Comparison of ENCODE assay signal across 18 cellular contexts in the genomic region with DNA sequence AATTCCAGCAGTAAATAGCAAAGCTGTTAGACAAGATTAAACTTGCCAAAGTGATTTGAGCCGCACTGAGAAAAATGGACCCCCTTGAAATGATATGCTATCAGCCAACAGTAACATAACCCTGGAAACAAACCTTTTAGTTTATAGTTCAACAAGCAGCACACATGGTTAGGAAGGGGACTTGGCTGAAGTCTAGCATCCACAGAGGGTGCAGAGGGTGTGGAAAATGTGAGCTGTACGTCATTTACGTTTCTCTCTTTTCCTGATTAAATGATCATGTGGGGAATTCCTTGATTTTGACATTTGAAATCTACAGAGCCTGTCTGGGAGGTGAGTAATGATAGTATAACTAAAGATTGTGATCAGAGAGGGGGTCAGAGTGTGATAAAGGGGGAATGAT.
"Had no signal": no experiment of that assay in that cellular context is flagged by ENCODE, and none has a peak within 500 bp of the region (broad histone marks: within the 10 kb centered on the region; RNA-seq: fewer than 3 reads in every experiment).

No MANE protein-coding gene starts in this region.

- H3K4me1 Mint-ChIP-seq: activated CD8-positive, alpha-beta memory T cell treated with anti-CD3 and anti-CD28 coated beads, Interleukin-2, amount 10 ng/mL, durations not matched to agents 7 days and 5 days had no signal

- H3K9me3 ChIP-seq: prostate gland, right lobe of liver, vagina had no signal

- DNase-seq: activated CD4-positive, CD25-positive, alpha-beta regulatory T cell treated with anti-CD3 and anti-CD28 coated beads, Interleukin-2, amount 50 U/mL, for 72 hours; activated CD8-positive, alpha-beta memory T cell treated with anti-CD3 and anti-CD28 coated beads, Interleukin-2, amount 10 ng/mL, durations not matched to agents 7 days and 5 days; activated naive CD4-positive, alpha-beta T cell treated with anti-CD3 and anti-CD28 coated beads for 36 hours; activated T-cell treated with anti-CD3 and anti-CD28 coated beads, Interleukin-2, amount 50 U/mL, for 1 hour; esophagus squamous epithelium; hippocampal formation; kidney; left ventricle myocardium superior; mesenchymal stem cell; right lobe of liver; T-helper 1 cell; T1000 had no signal

- H3K27ac ChIP-seq: cardiac muscle cell, prostate gland, right lobe of liver, vagina had no signal

- H3K36me3 ChIP-seq: cardiac muscle cell, esophagus squamous epithelium, prostate gland, right lobe of liver, vagina had no signal

- H3K9me3 Mint-ChIP-seq: activated T-helper 2 cell treated with anti-CD3 and anti-CD28 coated beads, Interferon-gamma antibody, Interleukin-2, Interleukin-4, amounts not matched to agents 10 μg/mL and 5 μg/mL and 100 μg/mL, durations not matched to agents 14 hours and 24 hours and 36 hours had no signal

- ATAC-seq: activated CD8-positive, alpha-beta memory T cell treated with anti-CD3 and anti-CD28 coated beads, Interleukin-2, amount 10 ng/mL, durations not matched to agents 7 days and 5 days; left ventricle myocardium superior had no signal

- H3K4me1 ChIP-seq: prostate gland had no signal

- H3K27me3 ChIP-seq: right lobe of liver, vagina had no signal

- H3K4me3 ChIP-seq: cardiac muscle cell, esophagus squamous epithelium, prostate gland, right lobe of liver, smooth muscle cell, vagina had no signal

- H3K4me3 Mint-ChIP-seq: activated CD8-positive, alpha-beta memory T cell treated with anti-CD3 and anti-CD28 coated beads, Interleukin-2, amount 10 ng/mL, durations not matched to agents 7 days and 5 days; activated naive CD4-positive, alpha-beta T cell treated with anti-CD3 and anti-CD28 coated beads for 36 hours had no signal

- FAIRE-seq: astrocyte, kidney had no signal

- H3K36me3 Mint-ChIP-seq: activated CD8-positive, alpha-beta memory T cell treated with anti-CD3 and anti-CD28 coated beads, Interleukin-2, amount 10 ng/mL, durations not matched to agents 7 days and 5 days had no signal

- H3K27ac Mint-ChIP-seq: activated CD8-positive, alpha-beta memory T cell treated with anti-CD3 and anti-CD28 coated beads, Interleukin-2, amount 10 ng/mL, durations not matched to agents 7 days and 5 days; activated naive CD4-positive, alpha-beta T cell treated with anti-CD3 and anti-CD28 coated beads for 36 hours; activated T-helper 2 cell treated with anti-CD3 and anti-CD28 coated beads, Interferon-gamma antibody, Interleukin-2, Interleukin-4, amounts not matched to agents 10 μg/mL and 5 μg/mL and 100 μg/mL, durations not matched to agents 14 hours and 24 hours and 36 hours had no signal
